Comparison of ENCODE assay signal across 8 cellular contexts in genomic region chr7:92634924-92635519, GRCh38. TPM values are rescaled to one million over a fixed set of nuclear protein-coding genes. Genes with fewer than 3 reads are reported as not detected.
DNase-seq lines count a peak whose midpoint lies in the region; ATAC-seq and TF ChIP-seq lines count a peak whose summit lies in the region.

No MANE protein-coding gene starts in this region.

- H3K36me3 Mint-ChIP-seq in naive thymus-derived CD8-positive, alpha-beta T cell = peaks cover 0 to 2% (median 0%) of the 10 kb centered on the region in 3 donors

- H3K9me3 ChIP-seq in gastrocnemius medialis = no peaks in the 10 kb centered on the region

- no peaks in the 10 kb centered on the region for H3K36me3 ChIP-seq in gastrocnemius medialis

- peaks cover 25 to 27% of the 10 kb centered on the region in 2 donors for H3K4me1 ChIP-seq in gastrocnemius medialis

- H3K27me3 Mint-ChIP-seq in naive thymus-derived CD8-positive, alpha-beta T cell = no peaks in the 10 kb centered on the region

- peak overlapping the region in 3 of 4 donors; percentile 72 to 77 (median 73) for H3K27ac ChIP-seq in gastrocnemius medialis

- POLR2A ChIA-PET in naive thymus-derived CD8-positive, alpha-beta T cell (lab: Charles Lee) = no interaction called here

- intact Hi-C loops in gastrocnemius medialis (cut with DNase I; ENCODE audit: low total_unique reads) = loop anchor here (5.0 kb wide), 1 partner anchor 62 kb away; no protein-coding TSS in a partner anchor

- ATAC-seq in HG03135 (IDR thresholded peaks at IDR 0.05; ENCODE audit: unreplicated experiment) = peak; percentile 34
- ATAC-seq in gastrocnemius medialis = no peak
- no peak for ATAC-seq in naive thymus-derived CD8-positive, alpha-beta T cell

- H3K9me3 Mint-ChIP-seq in naive thymus-derived CD8-positive, alpha-beta T cell = peaks cover 0 to 7% (median 2%) of the 10 kb centered on the region in 9 donors

- DNase-seq in SIG-M5 treated with dmso at 0.1 percent for 504 hours (lab: John Stamatoyannopoulos, UW; ENCODE audit: unreplicated experiment) (peak; percentile 74), SIG-M5 (lab: John Stamatoyannopoulos, UW) (no peak), SW480 (ENCODE audit: low spot score) (peak; percentile 65), fibroblast of peridontal ligament (ENCODE audit: extremely low read depth) (peak; percentile 69), gastrocnemius medialis (no peak), hepatic stellate cell (ENCODE audit: low spot score) (no peak)
- DNase-seq in naive thymus-derived CD8-positive, alpha-beta T cell = no peak

- no peak for TF ChIP-seq POLR2A in gastrocnemius medialis (IDR thresholded peaks at IDR 0.05)

- in situ Hi-C loops in gastrocnemius medialis (cut with MboI; ENCODE audit: low sequenced_read_pairs in 4 of 4) = no loop called here

- peak overlapping the region in 3 of 10 donors; percentile 52 to 58 (median 57) for H3K27ac Mint-ChIP-seq in naive thymus-derived CD8-positive, alpha-beta T cell

- no peaks in the 10 kb centered on the region for H3K27me3 ChIP-seq in gastrocnemius medialis

- no peak overlapping the region for H3K4me3 ChIP-seq in gastrocnemius medialis

- H3K4me1 Mint-ChIP-seq in naive thymus-derived CD8-positive, alpha-beta T cell = peaks cover 15 to 61% (median 35%) of the 10 kb centered on the region in 4 donors

- TF ChIP-seq CTCF in gastrocnemius medialis (IDR thresholded peaks at IDR 0.05 in 4 of 5, conservative IDR thresholded peaks at IDR 0.05 in 1 of 5) = no peak

- peak overlapping the region in 2 of 10 donors; percentile 7 to 24 for H3K4me3 Mint-ChIP-seq in naive thymus-derived CD8-positive, alpha-beta T cell

RNA-seq across cellular contexts. Expression of gene FAM133B, which starts 44.8 kb away (rescaled TPM):
- total RNA-seq in gastrocnemius medialis = 10 to 100 TPM; 10.8 to 14.9 (median 12.6) TPM
- total RNA-seq in naive thymus-derived CD8-positive, alpha-beta T cell = 10 to 100 TPM; 54.1 to 55.3 TPM
- 10 to 100 TPM; 17.6 to 28.2 (median 26.3) TPM for polyA plus RNA-seq in naive thymus-derived CD8-positive, alpha-beta T cell

Comparison
In these comparisons a context has a peak if more than half of its experiments do, and no peak if none do; other contexts are left out.
1. DNase-seq: peak in SIG-M5 treated with dmso at 0.1 percent for 504 hours (single experiment), SW480 (single experiment) and fibroblast of peridontal ligament (single experiment); none in SIG-M5 (single experiment), gastrocnemius medialis (0 of 2), hepatic stellate cell (single experiment) and naive thymus-derived CD8-positive, alpha-beta T cell (0 of 10).